ENCODE assay signal across 8 cellular contexts in the genomic region with DNA sequence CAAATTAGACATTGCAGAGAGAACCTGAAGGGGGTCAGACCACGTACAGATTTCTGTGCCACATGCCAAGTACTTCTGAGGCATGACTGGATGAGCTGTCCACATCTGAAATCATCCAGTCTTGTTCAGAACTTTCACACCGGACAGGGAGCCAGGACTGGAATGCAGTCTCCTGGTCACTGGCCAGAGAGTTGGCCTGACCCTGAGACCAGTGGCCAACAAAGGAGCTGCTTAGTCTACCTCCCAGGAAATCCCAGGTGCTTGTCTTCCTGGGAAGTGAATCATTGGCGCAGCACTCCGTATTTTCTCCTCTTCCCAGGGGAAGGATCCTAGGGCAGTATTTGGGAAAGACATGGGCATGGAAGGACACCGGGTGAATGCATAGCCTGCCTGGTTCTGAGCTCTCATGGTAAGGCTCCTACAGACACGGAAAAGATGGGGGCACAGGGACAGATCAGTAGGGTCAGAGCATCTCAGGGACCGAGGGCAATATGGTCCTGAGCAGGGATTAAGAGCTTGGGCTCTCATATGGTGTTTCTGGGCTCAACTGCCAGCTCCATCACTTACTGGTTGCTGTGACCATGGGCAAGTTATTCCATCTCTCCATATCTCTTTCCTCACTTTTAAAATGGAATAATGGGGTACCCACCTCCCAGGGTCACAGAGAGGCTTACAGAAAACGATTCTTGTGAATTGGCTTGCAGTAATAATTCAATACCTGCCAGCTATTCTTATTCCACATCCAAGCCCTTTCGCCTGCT. TPM values are rescaled to one million over a fixed set of nuclear protein-coding genes. Genes with fewer than 3 reads are reported as not detected.
DNase-seq lines count a peak whose midpoint lies in the region; ATAC-seq and TF ChIP-seq lines count a peak whose summit lies in the region.

No MANE protein-coding gene starts in this region.

- TF ChIP-seq CTCF in CD14-positive monocyte (IDR thresholded peaks at IDR 0.05) (no peak), MCF 10A (IDR thresholded peaks at IDR 0.05; ENCODE audit: unreplicated experiment) (no peak)

- peak overlapping the region; percentile 97 for H3K4me3 ChIP-seq in Jurkat, Clone E6-1 (ENCODE audit: low read length)

- peaks cover 9 to 21% of the 10 kb centered on the region in 2 donors for H3K36me3 Mint-ChIP-seq in CD14-positive monocyte
- H3K36me3 Mint-ChIP-seq in MCF 10A (ENCODE audit: insufficient read depth, unreplicated experiment), result peaks cover 15% of the 10 kb centered on the region

- H3K4me3 Mint-ChIP-seq in CD14-positive monocyte (peak overlapping the region; percentile 93 to 96), MCF 10A (ENCODE audit: unreplicated experiment) (peak overlapping the region; percentile 97)

- intact Hi-C loops in CD14-positive monocyte (cut with micrococcal nuclease), result loop anchor here in 1 of 2 donors (2.0 to 5.0 kb wide), 2 partner anchors 25 to 37 kb away; no protein-coding TSS in a partner anchor
- intact Hi-C loops in MCF 10A (cut with micrococcal nuclease), result loop anchor here (2.0 kb wide), 1 partner anchor 25 kb away; no protein-coding TSS in a partner anchor

- ATAC-seq in HG02759 (IDR thresholded peaks at IDR 0.05; ENCODE audit: unreplicated experiment), result no peak

- no peak for DNase-seq in CD14-positive monocyte (ENCODE audit: low spot score)
- no peak for DNase-seq in Jurkat, Clone E6-1 (ENCODE audit: low read depth, low spot score)
- DNase-seq in MCF 10A (ENCODE audit: unreplicated experiment), result peak; percentile 44
- DNase-seq in medulla oblongata (ENCODE audit: extremely low spot score), result peak; percentile 61
- DNase-seq in NCI-H128 (lab: John Stamatoyannopoulos, UW; ENCODE audit: unreplicated experiment), result no peak
- DNase-seq in GF-D8 (lab: John Stamatoyannopoulos, UW), result no peak
- DNase-seq in NCI-H1048 (lab: John Stamatoyannopoulos, UW), result no peak

- H3K27ac Mint-ChIP-seq in CD14-positive monocyte (no peak overlapping the region), MCF 10A (ENCODE audit: low read depth, unreplicated experiment) (peak overlapping the region; percentile 43)

- CTCF ChIA-PET in MCF 10A (lab: Yijun Ruan, JAX), result interaction anchor here (0.6 to 19.8 kb wide), 10 partner anchors 24 to 705 kb away, joined by 3 to 372 read pairs (median 4); no protein-coding TSS in a partner anchor

- TSS peak; percentile 72 for BruUV-seq in MCF 10A (replicated peaks; lab: Mats Ljungman, UMichigan)

- H3K9me3 Mint-ChIP-seq in CD14-positive monocyte (peaks cover 0 to 15% (median 4%) of the 10 kb centered on the region in 7 donors), MCF 10A (ENCODE audit: unreplicated experiment) (no peaks in the 10 kb centered on the region)

- H3K27me3 Mint-ChIP-seq in CD14-positive monocyte (ENCODE audit: low read depth in 3 of 3) (peaks cover 36 to 54% (median 42%) of the 10 kb centered on the region in 3 donors), MCF 10A (ENCODE audit: insufficient read depth, unreplicated experiment) (no peaks in the 10 kb centered on the region)

- H3K4me1 Mint-ChIP-seq in CD14-positive monocyte (peaks cover 29% of the 10 kb centered on the region), MCF 10A (ENCODE audit: insufficient read depth, unreplicated experiment) (peaks cover 46% of the 10 kb centered on the region)

- POLR2A ChIA-PET in MCF 10A (lab: Yijun Ruan, JAX), result interaction anchor here (0.8 to 16.6 kb wide), 10 partner anchors 11 to 136 kb away, joined by 3 to 493 read pairs (median 8); a partner anchor contains a TSS

RNA-seq across cellular contexts. Expression of a gene that starts 1.3 kb away (rescaled TPM):
- polyA plus RNA-seq in CD14-positive monocyte, result 1 to 10 TPM; 1.0 to 3.4 TPM
- polyA plus RNA-seq in Jurkat, Clone E6-1 (2012; ENCODE audit: insufficient read depth, insufficient read length), result 150 TPM
- total RNA-seq in MCF 10A (2022), result 101 and 179 TPM in 2 replicates

RNA-seq across cellular contexts. Expression of a gene that starts 15.7 kb away (rescaled TPM):
- 1 to 10 TPM in 1 of 2 donors, not detected in 1; 1.5 TPM for polyA plus RNA-seq in CD14-positive monocyte
- polyA plus RNA-seq in Jurkat, Clone E6-1 (2012; ENCODE audit: insufficient read depth, insufficient read length), result not detected
- not detected in 2 replicates for total RNA-seq in MCF 10A (2022)

RNA-seq across cellular contexts. Expression of a gene that starts 59.3 kb away (rescaled TPM):
- 100 to 1,000 TPM; 111 to 142 TPM for polyA plus RNA-seq in CD14-positive monocyte
- polyA plus RNA-seq in Jurkat, Clone E6-1 (2012; ENCODE audit: insufficient read depth, insufficient read length), result 57.7 TPM
- 86.7 and 98.4 TPM in 2 replicates for total RNA-seq in MCF 10A (2022)

Comparison
In these comparisons a context has a peak if more than half of its experiments do, and no peak if none do; other contexts are left out.
1. DNase-seq: peak in MCF 10A (single experiment) and medulla oblongata (single experiment); none in CD14-positive monocyte (single experiment), Jurkat, Clone E6-1 (single experiment), NCI-H128 (single experiment), GF-D8 (single experiment) and NCI-H1048 (single experiment).